1 cellular context compared by ENCODE assay signal in genomic region chr17:80380068-80381061, GRCh38.
TF ChIP-seq lines count a peak whose summit lies in the region.

No MANE protein-coding gene starts in this region.

TF ChIP-seq in GM23338, 12 proteins besides CTCF, POLR2A, EP300 and RAD21 (continued from another document):
- no peak for TF ChIP-seq ZNF462 (CRISPR knock-in tag; IDR thresholded peaks at IDR 0.05)
- no peak for TF ChIP-seq STAT1 (IDR thresholded peaks at IDR 0.05; ENCODE audit: unreplicated experiment)
- no peak for TF ChIP-seq ZNF114 (CRISPR knock-in tag; IDR thresholded peaks at IDR 0.05)
- TF ChIP-seq EZH2 (IDR thresholded peaks at IDR 0.05; ENCODE audit: low read depth, unreplicated experiment) = no peak
- no peak for TF ChIP-seq CREB1 (CRISPR knock-in tag; IDR thresholded peaks at IDR 0.05; ENCODE audit: low read depth)
- TF ChIP-seq ZNF331 (CRISPR knock-in tag; IDR thresholded peaks at IDR 0.05; ENCODE audit: low read depth) = no peak
- TF ChIP-seq NANOG (IDR thresholded peaks at IDR 0.05; ENCODE audit: borderline replicate concordance) = no peak
- no peak for TF ChIP-seq REST (IDR thresholded peaks at IDR 0.05; ENCODE audit: unreplicated experiment)
- no peak for TF ChIP-seq ETS1 (IDR thresholded peaks at IDR 0.05)
